1 cellular context compared by ENCODE assay signal in genomic region chr15:70100495-70101331, GRCh38.
TF ChIP-seq lines count a peak whose summit lies in the region.

No MANE protein-coding gene starts in this region.

TF ChIP-seq in HEK293, 187 proteins besides CTCF, POLR2A, EP300 and RAD21 (continued from another document and continues in another):
- TF ChIP-seq ZIC2 (tag by site-specific recombination; IDR thresholded peaks at IDR 0.05) (peak; percentile 97), ZNF501 (tag by site-specific recombination; IDR thresholded peaks at IDR 0.05) (peak; percentile 81), ZNF521 (tag by site-specific recombination; IDR thresholded peaks at IDR 0.05) (no peak), SCRT1 (tag by site-specific recombination; IDR thresholded peaks at IDR 0.05; ENCODE audit: borderline replicate concordance) (no peak), ZNF785 (tag by site-specific recombination; IDR thresholded peaks at IDR 0.05) (no peak), ZNF768 (tag by site-specific recombination; IDR thresholded peaks at IDR 0.05) (no peak), ZNF510 (tag by site-specific recombination; IDR thresholded peaks at IDR 0.05; ENCODE audit: insufficient replicate concordance) (no peak), KLF1 (tag by site-specific recombination; IDR thresholded peaks at IDR 0.05) (no peak), ZNF266 (tag by site-specific recombination; IDR thresholded peaks at IDR 0.05; ENCODE audit: low read depth) (no peak), ZNF585B (tag by site-specific recombination; IDR thresholded peaks at IDR 0.05) (no peak), ZNF701 (tag by site-specific recombination; IDR thresholded peaks at IDR 0.05) (no peak), ZNF16 (tag by site-specific recombination; IDR thresholded peaks at IDR 0.05; ENCODE audit: low read depth) (peak; percentile 33; the same call in 1 of the 2 replicates), ZNF791 (tag by site-specific recombination; IDR thresholded peaks at IDR 0.05) (no peak), TSHZ1 (tag by site-specific recombination; IDR thresholded peaks at IDR 0.05; ENCODE audit: borderline replicate concordance) (no peak; the same call in 1 of the 2 replicates), ZNF777 (tag by site-specific recombination; IDR thresholded peaks at IDR 0.05; ENCODE audit: borderline replicate concordance) (peak; percentile 97; the same call in 1 of the 2 replicates), PRDM4 (tag by site-specific recombination; IDR thresholded peaks at IDR 0.05) (no peak), TCF7L2 (IDR thresholded peaks at IDR 0.05; ENCODE audit: borderline replicate concordance, low read depth, low read length) (no peak; the same call in 1 of the 2 replicates), ZBTB1 (tag by site-specific recombination; IDR thresholded peaks at IDR 0.05) (no peak), ZNF449 (tag by site-specific recombination; IDR thresholded peaks at IDR 0.05) (no peak), INSM2 (tag by site-specific recombination; IDR thresholded peaks at IDR 0.05) (no peak), ZNF664 (tag by site-specific recombination; IDR thresholded peaks at IDR 0.05) (no peak), GLIS1 (tag by site-specific recombination; IDR thresholded peaks at IDR 0.05) (peak; percentile 87), OVOL3 (tag by site-specific recombination; IDR thresholded peaks at IDR 0.05) (no peak), ZNF561 (tag by site-specific recombination; IDR thresholded peaks at IDR 0.05; ENCODE audit: borderline replicate concordance) (0 out of 2 replicates have a peak, but pooled peaks have one; percentile 21), ZFP69B (tag by site-specific recombination; IDR thresholded peaks at IDR 0.05) (no peak; the same call in 1 of the 2 replicates), ZNF416 (tag by site-specific recombination; IDR thresholded peaks at IDR 0.05) (no peak), PRDM1 (tag by site-specific recombination; IDR thresholded peaks at IDR 0.05) (no peak), YY1 (tag by site-specific recombination; IDR thresholded peaks at IDR 0.05) (no peak), ZNF174 (tag by site-specific recombination; IDR thresholded peaks at IDR 0.05) (no peak), MEIS1 (CRISPR knock-in tag; IDR thresholded peaks at IDR 0.05; ENCODE audit: borderline replicate concordance) (no peak), ZSCAN4 (tag by site-specific recombination; IDR thresholded peaks at IDR 0.05) (no peak), HOXD13 (CRISPR knock-in tag; IDR thresholded peaks at IDR 0.05; ENCODE audit: borderline replicate concordance) (no peak), ZNF311 (tag by site-specific recombination; IDR thresholded peaks at IDR 0.05; ENCODE audit: borderline replicate concordance) (no peak), SETDB1 (IDR thresholded peaks at IDR 0.05; ENCODE audit: insufficient read length, low read length) (no peak), GLI2 (tag by site-specific recombination; IDR thresholded peaks at IDR 0.05; ENCODE audit: borderline replicate concordance, low read depth) (0 out of 2 replicates have a peak, but pooled peaks have one; percentile 7)
- TF ChIP-seq, protein P1, sequence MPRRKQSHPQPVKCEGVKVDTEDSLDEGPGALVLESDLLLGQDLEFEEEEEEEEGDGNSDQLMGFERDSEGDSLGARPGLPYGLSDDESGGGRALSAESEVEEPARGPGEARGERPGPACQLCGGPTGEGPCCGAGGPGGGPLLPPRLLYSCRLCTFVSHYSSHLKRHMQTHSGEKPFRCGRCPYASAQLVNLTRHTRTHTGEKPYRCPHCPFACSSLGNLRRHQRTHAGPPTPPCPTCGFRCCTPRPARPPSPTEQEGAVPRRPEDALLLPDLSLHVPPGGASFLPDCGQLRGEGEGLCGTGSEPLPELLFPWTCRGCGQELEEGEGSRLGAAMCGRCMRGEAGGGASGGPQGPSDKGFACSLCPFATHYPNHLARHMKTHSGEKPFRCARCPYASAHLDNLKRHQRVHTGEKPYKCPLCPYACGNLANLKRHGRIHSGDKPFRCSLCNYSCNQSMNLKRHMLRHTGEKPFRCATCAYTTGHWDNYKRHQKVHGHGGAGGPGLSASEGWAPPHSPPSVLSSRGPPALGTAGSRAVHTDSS (tag by site-specific recombination; IDR thresholded peaks at IDR 0.05): no peak
- TF ChIP-seq, protein P2, sequence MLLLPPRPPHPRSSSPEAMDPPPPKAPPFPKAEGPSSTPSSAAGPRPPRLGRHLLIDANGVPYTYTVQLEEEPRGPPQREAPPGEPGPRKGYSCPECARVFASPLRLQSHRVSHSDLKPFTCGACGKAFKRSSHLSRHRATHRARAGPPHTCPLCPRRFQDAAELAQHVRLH (tag by site-specific recombination; IDR thresholded peaks at IDR 0.05): no peak
- TF ChIP-seq, protein P3, sequence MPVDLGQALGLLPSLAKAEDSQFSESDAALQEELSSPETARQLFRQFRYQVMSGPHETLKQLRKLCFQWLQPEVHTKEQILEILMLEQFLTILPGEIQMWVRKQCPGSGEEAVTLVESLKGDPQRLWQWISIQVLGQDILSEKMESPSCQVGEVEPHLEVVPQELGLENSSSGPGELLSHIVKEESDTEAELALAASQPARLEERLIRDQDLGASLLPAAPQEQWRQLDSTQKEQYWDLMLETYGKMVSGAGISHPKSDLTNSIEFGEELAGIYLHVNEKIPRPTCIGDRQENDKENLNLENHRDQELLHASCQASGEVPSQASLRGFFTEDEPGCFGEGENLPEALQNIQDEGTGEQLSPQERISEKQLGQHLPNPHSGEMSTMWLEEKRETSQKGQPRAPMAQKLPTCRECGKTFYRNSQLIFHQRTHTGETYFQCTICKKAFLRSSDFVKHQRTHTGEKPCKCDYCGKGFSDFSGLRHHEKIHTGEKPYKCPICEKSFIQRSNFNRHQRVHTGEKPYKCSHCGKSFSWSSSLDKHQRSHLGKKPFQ (tag by site-specific recombination; IDR thresholded peaks at IDR 0.05): peak; percentile 75
- TF ChIP-seq, protein P4, sequence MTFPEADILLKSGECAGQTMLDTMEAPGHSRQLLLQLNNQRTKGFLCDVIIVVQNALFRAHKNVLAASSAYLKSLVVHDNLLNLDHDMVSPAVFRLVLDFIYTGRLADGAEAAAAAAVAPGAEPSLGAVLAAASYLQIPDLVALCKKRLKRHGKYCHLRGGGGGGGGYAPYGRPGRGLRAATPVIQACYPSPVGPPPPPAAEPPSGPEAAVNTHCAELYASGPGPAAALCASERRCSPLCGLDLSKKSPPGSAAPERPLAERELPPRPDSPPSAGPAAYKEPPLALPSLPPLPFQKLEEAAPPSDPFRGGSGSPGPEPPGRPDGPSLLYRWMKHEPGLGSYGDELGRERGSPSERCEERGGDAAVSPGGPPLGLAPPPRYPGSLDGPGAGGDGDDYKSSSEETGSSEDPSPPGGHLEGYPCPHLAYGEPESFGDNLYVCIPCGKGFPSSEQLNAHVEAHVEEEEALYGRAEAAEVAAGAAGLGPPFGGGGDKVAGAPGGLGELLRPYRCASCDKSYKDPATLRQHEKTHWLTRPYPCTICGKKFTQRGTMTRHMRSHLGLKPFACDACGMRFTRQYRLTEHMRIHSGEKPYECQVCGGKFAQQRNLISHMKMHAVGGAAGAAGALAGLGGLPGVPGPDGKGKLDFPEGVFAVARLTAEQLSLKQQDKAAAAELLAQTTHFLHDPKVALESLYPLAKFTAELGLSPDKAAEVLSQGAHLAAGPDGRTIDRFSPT (tag by site-specific recombination; IDR thresholded peaks at IDR 0.05): peak; percentile 45; the same call in 1 of the 2 replicates
- TF ChIP-seq, protein P5, sequence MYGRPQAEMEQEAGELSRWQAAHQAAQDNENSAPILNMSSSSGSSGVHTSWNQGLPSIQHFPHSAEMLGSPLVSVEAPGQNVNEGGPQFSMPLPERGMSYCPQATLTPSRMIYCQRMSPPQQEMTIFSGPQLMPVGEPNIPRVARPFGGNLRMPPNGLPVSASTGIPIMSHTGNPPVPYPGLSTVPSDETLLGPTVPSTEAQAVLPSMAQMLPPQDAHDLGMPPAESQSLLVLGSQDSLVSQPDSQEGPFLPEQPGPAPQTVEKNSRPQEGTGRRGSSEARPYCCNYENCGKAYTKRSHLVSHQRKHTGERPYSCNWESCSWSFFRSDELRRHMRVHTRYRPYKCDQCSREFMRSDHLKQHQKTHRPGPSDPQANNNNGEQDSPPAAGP (tag by site-specific recombination; IDR thresholded peaks at IDR 0.05): no peak
